In the genomic region with DNA sequence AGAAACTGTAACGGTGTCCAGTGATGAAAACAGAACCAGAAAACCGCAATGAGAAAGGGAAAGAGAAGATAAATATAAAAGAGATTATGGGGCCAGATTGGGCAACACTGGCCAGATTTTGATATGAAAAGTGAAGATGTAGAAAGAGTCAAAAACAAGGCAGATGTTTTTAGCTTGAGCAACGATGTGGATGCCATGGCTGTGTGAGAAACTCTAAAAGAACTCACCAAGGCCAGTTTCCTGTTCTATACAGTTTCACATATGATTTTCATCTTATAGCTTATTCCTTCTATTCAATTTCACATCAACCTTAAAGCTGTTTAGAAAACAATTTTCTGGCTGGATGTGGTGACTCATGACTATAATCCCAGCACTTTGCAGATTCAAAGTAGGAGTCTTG, we compare ENCODE assay signal across 21 cellular contexts. TPM values are rescaled to one million over a fixed set of nuclear protein-coding genes. Genes with fewer than 3 reads are reported as not detected.
DNase-seq lines count a peak whose midpoint lies in the region; ATAC-seq, FAIRE-seq and TF ChIP-seq lines count a peak whose summit lies in the region.
"Had no signal": no experiment of that assay in that cellular context is flagged by ENCODE, and none has a peak within 500 bp of the region (broad histone marks: within the 10 kb centered on the region; RNA-seq: fewer than 3 reads in every experiment).

No MANE protein-coding gene starts in this region.

- under 1% methylated on average over 3 of the region's 3 CpGs for WGBS in HepG2 (ENCODE audit: low lambda C conversion rate)

- POLR2A ChIA-PET in PC-9 (lab: Charles Lee; ENCODE audit: unreplicated experiment) = interaction anchor here (0.8 kb wide), 1 partner anchor 269 kb away, joined by 8 read pairs; no protein-coding TSS in a partner anchor
- POLR2A ChIA-PET in HepG2 (lab: Yijun Ruan, JAX) = no interaction called here

- CTCF ChIA-PET in PC-9 (lab: Charles Lee) = no interaction called here
- CTCF ChIA-PET in HepG2 (lab: Yijun Ruan, JAX; ENCODE audit: low intra/inter-chr PET ratio, low total read pairs) = no interaction called here

- no peak for FAIRE-seq in HepG2 (lab: Jason Lieb, UNC)
- FAIRE-seq: D721Med, GM12891 had no signal

- no peak for TF ChIP-seq EP300 in HepG2 (IDR thresholded peaks at IDR 0.05; ENCODE audit: low read depth in 2 of 2, low read length in 2 of 2)
- no peak for TF ChIP-seq EP300 in HepG2 (CRISPR knock-in tag; IDR thresholded peaks at IDR 0.05; ENCODE audit: borderline replicate concordance)

- TF ChIP-seq CTCF in AG10803 (conservative IDR thresholded peaks at IDR 0.05; ENCODE audit: low read length) (no peak), PC-9 (conservative IDR thresholded peaks at IDR 0.05) (no peak), HepG2 (CRISPR knock-in tag; IDR thresholded peaks at IDR 0.05) (no peak)

- no peak overlapping the region for H3K4me2 ChIP-seq in PC-9
- H3K4me2 ChIP-seq in HepG2 (ENCODE audit: low read depth, low read length) = no peak overlapping the region
- H3K4me2 ChIP-seq: BLaER1 treated with 17β-estradiol and CSF1 and Interleukin-3, amounts not matched to agents 10 nM and 100 nM had no signal

- H3K9me2 ChIP-seq in PC-9 (ENCODE audit: insufficient read depth) = no peaks in the 10 kb centered on the region

- H3F3A ChIP-seq in PC-9 (ENCODE audit: insufficient read depth, low read depth) = no peaks in the 10 kb centered on the region

- no peak for ATAC-seq in activated CD4-positive, CD25-positive, alpha-beta regulatory T cell treated with anti-CD3 and anti-CD28 coated beads, Interleukin-2, amount 50 U/mL, for 24 hours
- ATAC-seq in HepG2 = no peak
- ATAC-seq: CD8-positive, alpha-beta T cell had no signal

- H2AFZ ChIP-seq in PC-9 (no peak overlapping the region), HepG2 (ENCODE audit: low read length) (no peak overlapping the region)

- H4K20me1 ChIP-seq in PC-9 (ENCODE audit: insufficient read depth) (no peaks in the 10 kb centered on the region), HepG2 (ENCODE audit: insufficient read depth, low read length) (no peaks in the 10 kb centered on the region)
- H4K20me1 ChIP-seq: BLaER1 treated with 17β-estradiol and CSF1 and Interleukin-3, amounts not matched to agents 10 nM and 100 nM had no signal

- peak; percentile 18 for DNase-seq in AG10803 (ENCODE audit: low read depth)
- DNase-seq in HCEC 1CT = peak; percentile 2
- peak; percentile 53 for DNase-seq in adipocyte (ENCODE audit: low read depth)
- DNase-seq in fibroblast of gingiva (ENCODE audit: low read depth) = peak; percentile 14
- no peak for DNase-seq in PC-9
- DNase-seq in SHP77 treated with DMSO at 0.1 percent for 48 hours (lab: John Stamatoyannopoulos, UW) = no peak
- no peak for DNase-seq in HepG2 (ENCODE audit: low spot score)
- DNase-seq: 8988T; ACHN; AML-193; Caco-2; Calu3; CD4-positive, alpha-beta T cell; CD8-positive, alpha-beta T cell; DMS79 treated with DMSO at 0.1 percent for 48 hours; GF-D8 had no signal

- no peak overlapping the region for H3K4me3 ChIP-seq in AG10803 (ENCODE audit: low read length)
- no peak overlapping the region for H3K4me3 ChIP-seq in adipocyte (ENCODE audit: low read length)
- H3K4me3 ChIP-seq in PC-9 = no peak overlapping the region
- H3K4me3 ChIP-seq in HepG2 (replicated peaks in 1 of 3; ENCODE audit: insufficient read depth in 1 of 3, low read depth in 2 of 3, low read length in 3 of 3) = no peak overlapping the region
- H3K4me3 ChIP-seq: BLaER1 treated with 17β-estradiol and CSF1 and Interleukin-3, amounts not matched to agents 10 nM and 100 nM had no signal

- H3K4me1 ChIP-seq in adipocyte (ENCODE audit: control insufficient read depth, insufficient read depth, low read length) (peaks cover 20% of the 10 kb centered on the region), PC-9 (replicated peaks; ENCODE audit: insufficient read depth) (no peaks in the 10 kb centered on the region), HepG2 (ENCODE audit: insufficient read depth, low read length) (no peaks in the 10 kb centered on the region)
- H3K4me1 ChIP-seq: Caco-2 had no signal

- intact Hi-C loops in PC-9 (cut with micrococcal nuclease; ENCODE audit: unreplicated experiment) (no loop called here), HepG2 (cut with micrococcal nuclease; ENCODE audit: unreplicated experiment) (no loop called here)

- H3K79me2 ChIP-seq in PC-9 (ENCODE audit: low read depth) (no peaks in the 10 kb centered on the region), HepG2 (ENCODE audit: insufficient read depth, low read length) (no peaks in the 10 kb centered on the region)

- H3K27me3 ChIP-seq in adipocyte (replicated peaks; ENCODE audit: control insufficient read depth, insufficient read depth, low read length) (no peaks in the 10 kb centered on the region), PC-9 (ENCODE audit: insufficient read depth, low read depth) (no peaks in the 10 kb centered on the region), HepG2 (ENCODE audit: control insufficient read depth in 1 of 2, insufficient read depth in 2 of 2, low read length in 2 of 2) (no peaks in the 10 kb centered on the region; a peak in 1 of 5 replicates)
- H3K27me3 ChIP-seq: BLaER1 treated with 17β-estradiol and CSF1 and Interleukin-3, amounts not matched to agents 10 nM and 100 nM had no signal

- H3K27ac ChIP-seq in PC-9 = no peak overlapping the region
- H3K27ac ChIP-seq in HepG2 (ENCODE audit: extremely low read length, insufficient read depth, low read length) = no peak overlapping the region
- H3K27ac ChIP-seq: BLaER1 treated with 17β-estradiol and CSF1 and Interleukin-3, amounts not matched to agents 10 nM and 100 nM; C4-2B had no signal

- in situ Hi-C loops in HepG2 (cut with HindIII; ENCODE audit: extremely low pct_ligation_motif_present, low pct_unique_long_range_greater_than_20kb) = no loop called here

- BruUV-seq in PC-9 (replicated peaks; lab: Mats Ljungman, UMichigan) = no TSS peak
- no TSS peak for BruUV-seq in HepG2 (replicated peaks; lab: Mats Ljungman, UMichigan)

- H3K36me3 ChIP-seq in adipocyte (ENCODE audit: control insufficient read depth, insufficient read depth, low read length, severe bottlenecking) (no peaks in the 10 kb centered on the region), PC-9 (ENCODE audit: low read depth) (no peaks in the 10 kb centered on the region), HepG2 (replicated peaks in 1 of 2; ENCODE audit: control insufficient read depth in 1 of 2, insufficient read depth in 2 of 2, low read length in 2 of 2) (no peaks in the 10 kb centered on the region)
- H3K36me3 ChIP-seq: BLaER1 treated with 17β-estradiol and CSF1 and Interleukin-3, amounts not matched to agents 10 nM and 100 nM had no signal

- H3K9ac ChIP-seq in adipocyte (ENCODE audit: low read length) = no peak overlapping the region
- H3K9ac ChIP-seq in HepG2 (ENCODE audit: insufficient read depth, low read depth, low read length) = no peak overlapping the region
- H3K9ac ChIP-seq: BLaER1 treated with 17β-estradiol and CSF1 and Interleukin-3, amounts not matched to agents 10 nM and 100 nM had no signal

- no peak for TF ChIP-seq POLR2A in HepG2 (IDR thresholded peaks at IDR 0.05; ENCODE audit: insufficient read depth in 1 of 2, low read depth in 2 of 2, low read length in 2 of 2)

- H3K9me3 ChIP-seq in adipocyte (ENCODE audit: control insufficient read depth, low read length) (no peaks in the 10 kb centered on the region), PC-9 (ENCODE audit: insufficient read depth, low read depth) (no peaks in the 10 kb centered on the region), HepG2 (ENCODE audit: low read length) (no peaks in the 10 kb centered on the region)
- H3K9me3 ChIP-seq: BLaER1 treated with 17β-estradiol and CSF1 and Interleukin-3, amounts not matched to agents 10 nM and 100 nM; Caco-2 had no signal

- TF ChIP-seq RAD21 in HepG2 (CRISPR knock-in tag; IDR thresholded peaks at IDR 0.05) = no peak

TF ChIP-seq in HepG2, 621 proteins besides CTCF, POLR2A, EP300 and RAD21:
- TF ChIP-seq ZNF546 (CRISPR knock-in tag; conservative IDR thresholded peaks at IDR 0.05) (no peak), AHR (CRISPR knock-in tag; IDR thresholded peaks at IDR 0.05) (no peak), ZNF850 (CRISPR knock-in tag; conservative IDR thresholded peaks at IDR 0.05) (no peak), NCOA2 (CRISPR knock-in tag; IDR thresholded peaks at IDR 0.05) (no peak), RARA (CRISPR knock-in tag; IDR thresholded peaks at IDR 0.05) (no peak)

RNA-seq across cellular contexts. Expression of gene CSTF2T, which starts 36.3 kb away (rescaled TPM):
- total RNA-seq in PC-9 (2021) (18.4 and 22.4 TPM in 2 replicates), HepG2 (2016; rRNA removed; fragmentation: Illumina TruSeq; extraction: Trizol) (7.2 and 9.2 TPM in 2 replicates)
- total RNA-seq in HepG2 (2016; cell fraction: cytosol; rRNA removed; fragmentation: Illumina TruSeq; extraction: Trizol; ENCODE audit: low read depth) = 0.40 and 0.71 TPM in 2 replicates
- total RNA-seq in HepG2 (2016; cell fraction: insoluble cytoplasmic fraction; rRNA removed; fragmentation: Illumina TruSeq; extraction: Trizol) = 7.5 and 8.0 TPM in 2 replicates
- total RNA-seq in HepG2 (2016; cell fraction: membrane; rRNA removed; fragmentation: Illumina TruSeq; extraction: Trizol) = 1.9 TPM in 2 replicates
- 4.9 and 5.7 TPM in 2 replicates for total RNA-seq in HepG2 (2016; cell fraction: nucleus; rRNA removed; fragmentation: Illumina TruSeq; extraction: Trizol)
- polyA plus RNA-seq in HepG2 (2011; rRNA removed) = 1.4 and 1.8 TPM in 2 replicates
- polyA plus RNA-seq in HepG2 (2011; cell fraction: cytosol; rRNA removed) = 0.64 and 0.95 TPM in 2 replicates
- polyA plus RNA-seq in HepG2 (2011; cell fraction: nucleus; rRNA removed) = 1.1 and 1.8 TPM in 2 replicates
- polyA plus RNA-seq in HepG2 (2012) = 2.3 and 3.6 TPM in 2 replicates
- polyA plus RNA-seq in HepG2 (2016; cell fraction: cytosol; fragmentation: Illumina TruSeq; extraction: Trizol; ENCODE audit: low read depth) = 0.29 and 0.33 TPM in 2 replicates
- polyA plus RNA-seq in HepG2 (2016; cell fraction: insoluble cytoplasmic fraction; fragmentation: Illumina TruSeq; extraction: Trizol; ENCODE audit: low read depth) = 6.6 and 6.8 TPM in 2 replicates
- 0.68 and 0.99 TPM in 2 replicates for polyA plus RNA-seq in HepG2 (2016; cell fraction: membrane; fragmentation: Illumina TruSeq; extraction: Trizol; ENCODE audit: low read depth)
- polyA plus RNA-seq in HepG2 (2016; cell fraction: nucleus; fragmentation: Illumina TruSeq; extraction: Trizol; ENCODE audit: insufficient read depth, low read depth) = 4.8 and 5.0 TPM in 2 replicates
- polyA minus RNA-seq in HepG2 (2011; rRNA and poly(A)+ RNA removed; ENCODE audit: low replicate concordance) = 2.3 and 13.1 TPM in 2 replicates
- 1.1 and 1.6 TPM in 2 replicates for polyA minus RNA-seq in HepG2 (2011; cell fraction: cytosol; rRNA and poly(A)+ RNA removed)
- 5.4 and 5.7 TPM in 2 replicates for polyA minus RNA-seq in HepG2 (2011; cell fraction: nucleus; rRNA and poly(A)+ RNA removed)

Comparison
In these comparisons a context has a peak if more than half of its experiments do, and no peak if none do; other contexts are left out.
1. DNase-seq: peak in AG10803 (single experiment), HCEC 1CT (single experiment), adipocyte (single experiment) and fibroblast of gingiva (single experiment); none in PC-9 (0 of 2), SHP77 treated with DMSO at 0.1 percent for 48 hours (single experiment) and HepG2 (single experiment).